In the genomic region with DNA sequence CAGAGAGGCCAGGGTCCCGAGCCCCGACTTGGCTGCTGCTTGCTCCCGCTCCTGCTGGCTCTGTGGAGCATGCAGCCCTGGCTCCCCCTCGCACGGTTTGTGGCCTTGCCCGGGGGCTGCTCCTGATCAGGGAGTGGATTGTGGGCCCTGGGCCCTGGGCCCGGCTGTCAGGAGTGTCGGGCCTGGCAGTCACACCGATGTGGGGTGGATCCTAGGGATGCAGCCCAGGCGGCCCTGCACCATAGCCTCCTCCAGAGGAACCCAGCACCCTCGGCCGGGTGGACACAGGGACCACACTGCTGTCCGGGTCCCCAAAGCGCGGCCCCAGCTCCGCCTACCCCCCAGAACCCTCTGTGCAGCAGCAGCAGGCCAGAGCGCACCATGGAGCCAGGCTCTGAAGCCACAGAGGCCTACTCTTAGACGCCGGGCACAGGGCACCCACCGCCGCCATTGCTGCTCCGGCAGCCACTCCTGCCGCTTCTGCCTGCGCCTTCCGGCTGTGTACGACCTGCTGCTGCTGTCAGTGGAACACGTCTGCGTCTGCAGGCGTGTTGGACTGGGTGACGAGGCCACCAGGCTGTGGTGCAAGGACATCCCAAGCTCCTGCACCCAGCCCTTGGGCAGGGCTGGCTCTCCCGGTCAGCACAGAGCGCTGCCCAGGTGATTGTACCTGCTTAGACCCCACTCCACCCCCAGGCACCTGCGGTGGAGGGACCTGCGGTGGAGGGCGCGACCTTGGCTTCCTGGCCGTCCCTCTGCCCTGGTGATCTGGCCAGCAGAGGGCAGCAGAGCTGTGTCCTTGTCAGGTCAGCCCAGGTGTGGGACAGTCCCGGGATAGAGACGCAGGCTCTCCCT, we compare ENCODE assay signal across 1 cellular context.
TF ChIP-seq lines count a peak whose summit lies in the region.

No MANE protein-coding gene starts in this region.

TF ChIP-seq in HepG2, 621 proteins besides CTCF, POLR2A, EP300 and RAD21 (continued from another document and continues in another):
- TF ChIP-seq YEATS4 (CRISPR knock-in tag; IDR thresholded peaks at IDR 0.05; ENCODE audit: borderline replicate concordance) (0 out of 2 replicates have a peak, but pooled peaks have one; percentile 30), ZNF451 (CRISPR knock-in tag; IDR thresholded peaks at IDR 0.05) (no peak), FOXA3 (CRISPR knock-in tag; IDR thresholded peaks at IDR 0.05) (0 out of 2 replicates have a peak, but pooled peaks have one; percentile 27), GATAD2A (CRISPR knock-in tag; IDR thresholded peaks at IDR 0.05) (0 out of 2 replicates have a peak, but pooled peaks have one; percentile 25), ZFY (CRISPR knock-in tag; IDR thresholded peaks at IDR 0.05) (no peak), ZNF879 (CRISPR knock-in tag; IDR thresholded peaks at IDR 0.05) (no peak), GLI4 (CRISPR knock-in tag; IDR thresholded peaks at IDR 0.05; ENCODE audit: borderline replicate concordance) (no peak), RXRB (CRISPR knock-in tag; IDR thresholded peaks at IDR 0.05; ENCODE audit: borderline replicate concordance) (0 out of 2 replicates have a peak, but pooled peaks have one; percentile 40), ZBTB3 (CRISPR knock-in tag; IDR thresholded peaks at IDR 0.05; ENCODE audit: borderline replicate concordance, low read depth) (no peak), ZNF17 (CRISPR knock-in tag; IDR thresholded peaks at IDR 0.05) (no peak), STAT5B (CRISPR knock-in tag; IDR thresholded peaks at IDR 0.05) (no peak), SMYD3 (CRISPR knock-in tag; IDR thresholded peaks at IDR 0.05) (no peak), HNF4A (CRISPR knock-in tag; IDR thresholded peaks at IDR 0.05) (peak; percentile 28; the same call in 1 of the 2 replicates), ZNF333 (CRISPR knock-in tag; IDR thresholded peaks at IDR 0.05; ENCODE audit: borderline replicate concordance) (no peak), ZNF468 (CRISPR knock-in tag; IDR thresholded peaks at IDR 0.05) (no peak), ZNF589 (CRISPR knock-in tag; conservative IDR thresholded peaks at IDR 0.05) (no peak), ZNF263 (CRISPR knock-in tag; IDR thresholded peaks at IDR 0.05) (no peak), ZNF441 (CRISPR knock-in tag; IDR thresholded peaks at IDR 0.05; ENCODE audit: borderline replicate concordance) (no peak), ZNF841 (CRISPR knock-in tag; IDR thresholded peaks at IDR 0.05; ENCODE audit: borderline replicate concordance) (no peak), MED8 (CRISPR knock-in tag; IDR thresholded peaks at IDR 0.05; ENCODE audit: insufficient replicate concordance) (no peak), NR2C2 (CRISPR knock-in tag; IDR thresholded peaks at IDR 0.05; ENCODE audit: borderline replicate concordance) (no peak), KDM5A (IDR thresholded peaks at IDR 0.05; ENCODE audit: borderline replicate concordance, low read length) (no peak), JUN (CRISPR knock-in tag; IDR thresholded peaks at IDR 0.05) (no peak), ZNF337 (CRISPR knock-in tag; IDR thresholded peaks at IDR 0.05; ENCODE audit: borderline replicate concordance, low read depth) (no peak)
- TF ChIP-seq, protein P1, sequence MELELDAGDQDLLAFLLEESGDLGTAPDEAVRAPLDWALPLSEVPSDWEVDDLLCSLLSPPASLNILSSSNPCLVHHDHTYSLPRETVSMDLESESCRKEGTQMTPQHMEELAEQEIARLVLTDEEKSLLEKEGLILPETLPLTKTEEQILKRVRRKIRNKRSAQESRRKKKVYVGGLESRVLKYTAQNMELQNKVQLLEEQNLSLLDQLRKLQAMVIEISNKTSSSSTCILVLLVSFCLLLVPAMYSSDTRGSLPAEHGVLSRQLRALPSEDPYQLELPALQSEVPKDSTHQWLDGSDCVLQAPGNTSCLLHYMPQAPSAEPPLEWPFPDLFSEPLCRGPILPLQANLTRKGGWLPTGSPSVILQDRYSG (CRISPR knock-in tag; IDR thresholded peaks at IDR 0.05), result no peak
- TF ChIP-seq, protein P2, sequence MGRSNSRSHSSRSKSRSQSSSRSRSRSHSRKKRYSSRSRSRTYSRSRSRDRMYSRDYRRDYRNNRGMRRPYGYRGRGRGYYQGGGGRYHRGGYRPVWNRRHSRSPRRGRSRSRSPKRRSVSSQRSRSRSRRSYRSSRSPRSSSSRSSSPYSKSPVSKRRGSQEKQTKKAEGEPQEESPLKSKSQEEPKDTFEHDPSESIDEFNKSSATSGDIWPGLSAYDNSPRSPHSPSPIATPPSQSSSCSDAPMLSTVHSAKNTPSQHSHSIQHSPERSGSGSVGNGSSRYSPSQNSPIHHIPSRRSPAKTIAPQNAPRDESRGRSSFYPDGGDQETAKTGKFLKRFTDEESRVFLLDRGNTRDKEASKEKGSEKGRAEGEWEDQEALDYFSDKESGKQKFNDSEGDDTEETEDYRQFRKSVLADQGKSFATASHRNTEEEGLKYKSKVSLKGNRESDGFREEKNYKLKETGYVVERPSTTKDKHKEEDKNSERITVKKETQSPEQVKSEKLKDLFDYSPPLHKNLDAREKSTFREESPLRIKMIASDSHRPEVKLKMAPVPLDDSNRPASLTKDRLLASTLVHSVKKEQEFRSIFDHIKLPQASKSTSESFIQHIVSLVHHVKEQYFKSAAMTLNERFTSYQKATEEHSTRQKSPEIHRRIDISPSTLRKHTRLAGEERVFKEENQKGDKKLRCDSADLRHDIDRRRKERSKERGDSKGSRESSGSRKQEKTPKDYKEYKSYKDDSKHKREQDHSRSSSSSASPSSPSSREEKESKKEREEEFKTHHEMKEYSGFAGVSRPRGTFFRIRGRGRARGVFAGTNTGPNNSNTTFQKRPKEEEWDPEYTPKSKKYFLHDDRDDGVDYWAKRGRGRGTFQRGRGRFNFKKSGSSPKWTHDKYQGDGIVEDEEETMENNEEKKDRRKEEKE (IDR thresholded peaks at IDR 0.05), result no peak
- TF ChIP-seq, protein P3, sequence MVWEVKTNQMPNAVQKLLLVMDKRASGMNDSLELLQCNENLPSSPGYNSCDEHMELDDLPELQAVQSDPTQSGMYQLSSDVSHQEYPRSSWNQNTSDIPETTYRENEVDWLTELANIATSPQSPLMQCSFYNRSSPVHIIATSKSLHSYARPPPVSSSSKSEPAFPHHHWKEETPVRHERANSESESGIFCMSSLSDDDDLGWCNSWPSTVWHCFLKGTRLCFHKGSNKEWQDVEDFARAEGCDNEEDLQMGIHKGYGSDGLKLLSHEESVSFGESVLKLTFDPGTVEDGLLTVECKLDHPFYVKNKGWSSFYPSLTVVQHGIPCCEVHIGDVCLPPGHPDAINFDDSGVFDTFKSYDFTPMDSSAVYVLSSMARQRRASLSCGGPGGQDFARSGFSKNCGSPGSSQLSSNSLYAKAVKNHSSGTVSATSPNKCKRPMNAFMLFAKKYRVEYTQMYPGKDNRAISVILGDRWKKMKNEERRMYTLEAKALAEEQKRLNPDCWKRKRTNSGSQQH (CRISPR knock-in tag; IDR thresholded peaks at IDR 0.05; ENCODE audit: low read depth), result 0 out of 2 replicates have a peak, but pooled peaks have one; percentile 34
- TF ChIP-seq, protein P4, sequence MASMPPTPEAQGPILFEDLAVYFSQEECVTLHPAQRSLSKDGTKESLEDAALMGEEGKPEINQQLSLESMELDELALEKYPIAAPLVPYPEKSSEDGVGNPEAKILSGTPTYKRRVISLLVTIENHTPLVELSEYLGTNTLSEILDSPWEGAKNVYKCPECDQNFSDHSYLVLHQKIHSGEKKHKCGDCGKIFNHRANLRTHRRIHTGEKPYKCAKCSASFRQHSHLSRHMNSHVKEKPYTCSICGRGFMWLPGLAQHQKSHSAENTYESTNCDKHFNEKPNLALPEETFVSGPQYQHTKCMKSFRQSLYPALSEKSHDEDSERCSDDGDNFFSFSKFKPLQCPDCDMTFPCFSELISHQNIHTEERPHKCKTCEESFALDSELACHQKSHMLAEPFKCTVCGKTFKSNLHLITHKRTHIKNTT (CRISPR knock-in tag; IDR thresholded peaks at IDR 0.05), result no peak; the same call in 1 of the 2 replicates
- TF ChIP-seq, protein P5, sequence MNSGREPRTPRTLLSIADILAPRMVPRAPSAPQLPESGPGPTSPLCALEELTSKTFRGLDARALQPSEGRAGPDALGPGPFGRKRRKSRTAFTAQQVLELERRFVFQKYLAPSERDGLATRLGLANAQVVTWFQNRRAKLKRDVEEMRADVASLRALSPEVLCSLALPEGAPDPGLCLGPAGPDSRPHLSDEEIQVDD (CRISPR knock-in tag; IDR thresholded peaks at IDR 0.05; ENCODE audit: borderline replicate concordance), result no peak
- TF ChIP-seq, protein P6, sequence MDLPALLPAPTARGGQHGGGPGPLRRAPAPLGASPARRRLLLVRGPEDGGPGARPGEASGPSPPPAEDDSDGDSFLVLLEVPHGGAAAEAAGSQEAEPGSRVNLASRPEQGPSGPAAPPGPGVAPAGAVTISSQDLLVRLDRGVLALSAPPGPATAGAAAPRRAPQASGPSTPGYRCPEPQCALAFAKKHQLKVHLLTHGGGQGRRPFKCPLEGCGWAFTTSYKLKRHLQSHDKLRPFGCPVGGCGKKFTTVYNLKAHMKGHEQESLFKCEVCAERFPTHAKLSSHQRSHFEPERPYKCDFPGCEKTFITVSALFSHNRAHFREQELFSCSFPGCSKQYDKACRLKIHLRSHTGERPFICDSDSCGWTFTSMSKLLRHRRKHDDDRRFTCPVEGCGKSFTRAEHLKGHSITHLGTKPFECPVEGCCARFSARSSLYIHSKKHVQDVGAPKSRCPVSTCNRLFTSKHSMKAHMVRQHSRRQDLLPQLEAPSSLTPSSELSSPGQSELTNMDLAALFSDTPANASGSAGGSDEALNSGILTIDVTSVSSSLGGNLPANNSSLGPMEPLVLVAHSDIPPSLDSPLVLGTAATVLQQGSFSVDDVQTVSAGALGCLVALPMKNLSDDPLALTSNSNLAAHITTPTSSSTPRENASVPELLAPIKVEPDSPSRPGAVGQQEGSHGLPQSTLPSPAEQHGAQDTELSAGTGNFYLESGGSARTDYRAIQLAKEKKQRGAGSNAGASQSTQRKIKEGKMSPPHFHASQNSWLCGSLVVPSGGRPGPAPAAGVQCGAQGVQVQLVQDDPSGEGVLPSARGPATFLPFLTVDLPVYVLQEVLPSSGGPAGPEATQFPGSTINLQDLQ (CRISPR knock-in tag; IDR thresholded peaks at IDR 0.05), result no peak
- TF ChIP-seq, protein P7, sequence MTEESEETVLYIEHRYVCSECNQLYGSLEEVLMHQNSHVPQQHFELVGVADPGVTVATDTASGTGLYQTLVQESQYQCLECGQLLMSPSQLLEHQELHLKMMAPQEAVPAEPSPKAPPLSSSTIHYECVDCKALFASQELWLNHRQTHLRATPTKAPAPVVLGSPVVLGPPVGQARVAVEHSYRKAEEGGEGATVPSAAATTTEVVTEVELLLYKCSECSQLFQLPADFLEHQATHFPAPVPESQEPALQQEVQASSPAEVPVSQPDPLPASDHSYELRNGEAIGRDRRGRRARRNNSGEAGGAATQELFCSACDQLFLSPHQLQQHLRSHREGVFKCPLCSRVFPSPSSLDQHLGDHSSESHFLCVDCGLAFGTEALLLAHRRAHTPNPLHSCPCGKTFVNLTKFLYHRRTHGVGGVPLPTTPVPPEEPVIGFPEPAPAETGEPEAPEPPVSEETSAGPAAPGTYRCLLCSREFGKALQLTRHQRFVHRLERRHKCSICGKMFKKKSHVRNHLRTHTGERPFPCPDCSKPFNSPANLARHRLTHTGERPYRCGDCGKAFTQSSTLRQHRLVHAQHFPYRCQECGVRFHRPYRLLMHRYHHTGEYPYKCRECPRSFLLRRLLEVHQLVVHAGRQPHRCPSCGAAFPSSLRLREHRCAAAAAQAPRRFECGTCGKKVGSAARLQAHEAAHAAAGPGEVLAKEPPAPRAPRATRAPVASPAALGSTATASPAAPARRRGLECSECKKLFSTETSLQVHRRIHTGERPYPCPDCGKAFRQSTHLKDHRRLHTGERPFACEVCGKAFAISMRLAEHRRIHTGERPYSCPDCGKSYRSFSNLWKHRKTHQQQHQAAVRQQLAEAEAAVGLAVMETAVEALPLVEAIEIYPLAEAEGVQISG (CRISPR knock-in tag; IDR thresholded peaks at IDR 0.05), result peak; percentile 48; the same call in 1 of the 2 replicates
- TF ChIP-seq, protein P8, sequence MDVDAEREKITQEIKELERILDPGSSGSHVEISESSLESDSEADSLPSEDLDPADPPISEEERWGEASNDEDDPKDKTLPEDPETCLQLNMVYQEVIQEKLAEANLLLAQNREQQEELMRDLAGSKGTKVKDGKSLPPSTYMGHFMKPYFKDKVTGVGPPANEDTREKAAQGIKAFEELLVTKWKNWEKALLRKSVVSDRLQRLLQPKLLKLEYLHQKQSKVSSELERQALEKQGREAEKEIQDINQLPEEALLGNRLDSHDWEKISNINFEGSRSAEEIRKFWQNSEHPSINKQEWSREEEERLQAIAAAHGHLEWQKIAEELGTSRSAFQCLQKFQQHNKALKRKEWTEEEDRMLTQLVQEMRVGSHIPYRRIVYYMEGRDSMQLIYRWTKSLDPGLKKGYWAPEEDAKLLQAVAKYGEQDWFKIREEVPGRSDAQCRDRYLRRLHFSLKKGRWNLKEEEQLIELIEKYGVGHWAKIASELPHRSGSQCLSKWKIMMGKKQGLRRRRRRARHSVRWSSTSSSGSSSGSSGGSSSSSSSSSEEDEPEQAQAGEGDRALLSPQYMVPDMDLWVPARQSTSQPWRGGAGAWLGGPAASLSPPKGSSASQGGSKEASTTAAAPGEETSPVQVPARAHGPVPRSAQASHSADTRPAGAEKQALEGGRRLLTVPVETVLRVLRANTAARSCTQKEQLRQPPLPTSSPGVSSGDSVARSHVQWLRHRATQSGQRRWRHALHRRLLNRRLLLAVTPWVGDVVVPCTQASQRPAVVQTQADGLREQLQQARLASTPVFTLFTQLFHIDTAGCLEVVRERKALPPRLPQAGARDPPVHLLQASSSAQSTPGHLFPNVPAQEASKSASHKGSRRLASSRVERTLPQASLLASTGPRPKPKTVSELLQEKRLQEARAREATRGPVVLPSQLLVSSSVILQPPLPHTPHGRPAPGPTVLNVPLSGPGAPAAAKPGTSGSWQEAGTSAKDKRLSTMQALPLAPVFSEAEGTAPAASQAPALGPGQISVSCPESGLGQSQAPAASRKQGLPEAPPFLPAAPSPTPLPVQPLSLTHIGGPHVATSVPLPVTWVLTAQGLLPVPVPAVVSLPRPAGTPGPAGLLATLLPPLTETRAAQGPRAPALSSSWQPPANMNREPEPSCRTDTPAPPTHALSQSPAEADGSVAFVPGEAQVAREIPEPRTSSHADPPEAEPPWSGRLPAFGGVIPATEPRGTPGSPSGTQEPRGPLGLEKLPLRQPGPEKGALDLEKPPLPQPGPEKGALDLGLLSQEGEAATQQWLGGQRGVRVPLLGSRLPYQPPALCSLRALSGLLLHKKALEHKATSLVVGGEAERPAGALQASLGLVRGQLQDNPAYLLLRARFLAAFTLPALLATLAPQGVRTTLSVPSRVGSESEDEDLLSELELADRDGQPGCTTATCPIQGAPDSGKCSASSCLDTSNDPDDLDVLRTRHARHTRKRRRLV (CRISPR knock-in tag; IDR thresholded peaks at IDR 0.05), result no peak
- TF ChIP-seq, protein P9, sequence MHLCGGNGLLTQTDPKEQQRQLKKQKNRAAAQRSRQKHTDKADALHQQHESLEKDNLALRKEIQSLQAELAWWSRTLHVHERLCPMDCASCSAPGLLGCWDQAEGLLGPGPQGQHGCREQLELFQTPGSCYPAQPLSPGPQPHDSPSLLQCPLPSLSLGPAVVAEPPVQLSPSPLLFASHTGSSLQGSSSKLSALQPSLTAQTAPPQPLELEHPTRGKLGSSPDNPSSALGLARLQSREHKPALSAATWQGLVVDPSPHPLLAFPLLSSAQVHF (CRISPR knock-in tag; IDR thresholded peaks at IDR 0.05), result no peak
- TF ChIP-seq, protein P10, sequence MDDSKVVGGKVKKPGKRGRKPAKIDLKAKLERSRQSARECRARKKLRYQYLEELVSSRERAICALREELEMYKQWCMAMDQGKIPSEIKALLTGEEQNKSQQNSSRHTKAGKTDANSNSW (CRISPR knock-in tag; IDR thresholded peaks at IDR 0.05; ENCODE audit: borderline replicate concordance), result no peak
- TF ChIP-seq, protein P11, sequence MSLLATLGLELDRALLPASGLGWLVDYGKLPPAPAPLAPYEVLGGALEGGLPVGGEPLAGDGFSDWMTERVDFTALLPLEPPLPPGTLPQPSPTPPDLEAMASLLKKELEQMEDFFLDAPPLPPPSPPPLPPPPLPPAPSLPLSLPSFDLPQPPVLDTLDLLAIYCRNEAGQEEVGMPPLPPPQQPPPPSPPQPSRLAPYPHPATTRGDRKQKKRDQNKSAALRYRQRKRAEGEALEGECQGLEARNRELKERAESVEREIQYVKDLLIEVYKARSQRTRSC (CRISPR knock-in tag; IDR thresholded peaks at IDR 0.05; ENCODE audit: low read depth), result no peak
